In genomic region chr17:1005361-1005946, GRCh38 we compare ENCODE assay signal across 8 cellular contexts. TPM values are rescaled to one million over a fixed set of nuclear protein-coding genes. Genes with fewer than 3 reads are reported as not detected.
A peak's percentile ranks its signal among the peaks of the same experiment; 100 is the strongest.
DNase-seq lines count a peak whose midpoint lies in the region; ATAC-seq and TF ChIP-seq lines count a peak whose summit lies in the region.

No MANE protein-coding gene starts in this region.

- in situ Hi-C loops in GM13976 (cut with MboI; ENCODE audit: low sequenced_read_pairs, unreplicated experiment), result no loop called here

- peak overlapping the region; percentile 47 for H3K27ac Mint-ChIP-seq in activated naive CD4-positive, alpha-beta T cell treated with anti-CD3 and anti-CD28 coated beads, Interleukin-2, amount 10 ng/mL, durations not matched to agents 7 days and 5 days
- H3K27ac Mint-ChIP-seq in activated naive CD4-positive, alpha-beta T cell treated with anti-CD3 and anti-CD28 coated beads for 36 hours, result no peak overlapping the region

- H3K9me3 Mint-ChIP-seq in activated naive CD4-positive, alpha-beta T cell treated with anti-CD3 and anti-CD28 coated beads, Interleukin-2, amount 10 ng/mL, durations not matched to agents 7 days and 5 days, result no peaks in the 10 kb centered on the region
- no peaks in the 10 kb centered on the region for H3K9me3 Mint-ChIP-seq in activated naive CD4-positive, alpha-beta T cell treated with anti-CD3 and anti-CD28 coated beads for 36 hours

- TF ChIP-seq CTCF in GM13976 (IDR thresholded peaks at IDR 0.05; ENCODE audit: borderline replicate concordance, control extremely low read depth, extremely low read depth, insufficient read depth, missing control alignments), result no peak

- peaks cover 15% of the 10 kb centered on the region for H3K4me1 Mint-ChIP-seq in activated naive CD4-positive, alpha-beta T cell treated with anti-CD3 and anti-CD28 coated beads, Interleukin-2, amount 10 ng/mL, durations not matched to agents 7 days and 5 days
- peaks cover 12% of the 10 kb centered on the region for H3K4me1 Mint-ChIP-seq in activated naive CD4-positive, alpha-beta T cell treated with anti-CD3 and anti-CD28 coated beads for 36 hours (ENCODE audit: low read depth)

- CTCF ChIA-PET in activated naive CD4-positive, alpha-beta T cell treated with anti-CD3 and anti-CD28 coated beads, Interleukin-2, amount 10 ng/mL, durations not matched to agents 7 days and 5 days (lab: Charles Lee), result interaction anchor here (0.8 kb wide), 1 partner anchor 24 kb away, joined by 4 read pairs; no protein-coding TSS in a partner anchor
- CTCF ChIA-PET in activated naive CD4-positive, alpha-beta T cell treated with anti-CD3 and anti-CD28 coated beads for 36 hours (lab: Charles Lee), result no interaction called here

- no peaks in the 10 kb centered on the region for H3K27me3 Mint-ChIP-seq in activated naive CD4-positive, alpha-beta T cell treated with anti-CD3 and anti-CD28 coated beads, Interleukin-2, amount 10 ng/mL, durations not matched to agents 7 days and 5 days
- H3K27me3 Mint-ChIP-seq in activated naive CD4-positive, alpha-beta T cell treated with anti-CD3 and anti-CD28 coated beads for 36 hours (ENCODE audit: low read depth), result no peaks in the 10 kb centered on the region

- no peak for ATAC-seq in GM18517 (IDR thresholded peaks at IDR 0.05; ENCODE audit: unreplicated experiment)
- ATAC-seq in GM21723 (IDR thresholded peaks at IDR 0.05; ENCODE audit: unreplicated experiment), result no peak

- intact Hi-C loops in activated naive CD4-positive, alpha-beta T cell treated with anti-CD3 and anti-CD28 coated beads for 36 hours (cut with micrococcal nuclease), result no loop called here

- H3K4me3 Mint-ChIP-seq in activated naive CD4-positive, alpha-beta T cell treated with anti-CD3 and anti-CD28 coated beads, Interleukin-2, amount 10 ng/mL, durations not matched to agents 7 days and 5 days, result no peak overlapping the region
- no peak overlapping the region for H3K4me3 Mint-ChIP-seq in activated naive CD4-positive, alpha-beta T cell treated with anti-CD3 and anti-CD28 coated beads for 36 hours

- DNase-seq in activated naive CD4-positive, alpha-beta T cell treated with anti-CD3 and anti-CD28 coated beads, Interleukin-2, amount 10 ng/mL, durations not matched to agents 7 days and 5 days, result no peak
- no peak for DNase-seq in activated naive CD4-positive, alpha-beta T cell treated with anti-CD3 and anti-CD28 coated beads for 36 hours
- DNase-seq in anterior cingulate cortex (lab: John Stamatoyannopoulos, UW) (peak in 57 of 58 donors; percentile 28 to 95 (median 80)), inferior parietal cortex (ENCODE audit: extremely low spot score) (peak; percentile 75), superior temporal gyrus (ENCODE audit: extremely low spot score) (peak; percentile 82), GM13976 (ENCODE audit: low spot score) (no peak)

- peaks cover 36% of the 10 kb centered on the region for H3K36me3 Mint-ChIP-seq in activated naive CD4-positive, alpha-beta T cell treated with anti-CD3 and anti-CD28 coated beads, Interleukin-2, amount 10 ng/mL, durations not matched to agents 7 days and 5 days
- peaks cover 16% of the 10 kb centered on the region for H3K36me3 Mint-ChIP-seq in activated naive CD4-positive, alpha-beta T cell treated with anti-CD3 and anti-CD28 coated beads for 36 hours (ENCODE audit: low read depth)

RNA-seq across cellular contexts. Expression of gene TIMM22, which starts 8.5 kb away (rescaled TPM):
- total RNA-seq in activated naive CD4-positive, alpha-beta T cell treated with anti-CD3 and anti-CD28 coated beads for 36 hours, result 1 to 10 TPM; 7.3 to 7.4 TPM

RNA-seq across cellular contexts. Expression of gene NXN, which starts 25.9 kb away (rescaled TPM):
- total RNA-seq in activated naive CD4-positive, alpha-beta T cell treated with anti-CD3 and anti-CD28 coated beads for 36 hours, result under 1 TPM; 0.20 to 0.33 TPM

Comparison
In these comparisons a context has a peak if more than half of its experiments do, and no peak if none do; other contexts are left out.
1. DNase-seq: peak in anterior cingulate cortex (57 of 58), inferior parietal cortex (single experiment) and superior temporal gyrus (single experiment); none in activated naive CD4-positive, alpha-beta T cell treated with anti-CD3 and anti-CD28 coated beads, Interleukin-2, amount 10 ng/mL, durations not matched to agents 7 days and 5 days (single experiment), activated naive CD4-positive, alpha-beta T cell treated with anti-CD3 and anti-CD28 coated beads for 36 hours (single experiment) and GM13976 (single experiment).